14 cellular contexts compared by ENCODE assay signal in the genomic region with DNA sequence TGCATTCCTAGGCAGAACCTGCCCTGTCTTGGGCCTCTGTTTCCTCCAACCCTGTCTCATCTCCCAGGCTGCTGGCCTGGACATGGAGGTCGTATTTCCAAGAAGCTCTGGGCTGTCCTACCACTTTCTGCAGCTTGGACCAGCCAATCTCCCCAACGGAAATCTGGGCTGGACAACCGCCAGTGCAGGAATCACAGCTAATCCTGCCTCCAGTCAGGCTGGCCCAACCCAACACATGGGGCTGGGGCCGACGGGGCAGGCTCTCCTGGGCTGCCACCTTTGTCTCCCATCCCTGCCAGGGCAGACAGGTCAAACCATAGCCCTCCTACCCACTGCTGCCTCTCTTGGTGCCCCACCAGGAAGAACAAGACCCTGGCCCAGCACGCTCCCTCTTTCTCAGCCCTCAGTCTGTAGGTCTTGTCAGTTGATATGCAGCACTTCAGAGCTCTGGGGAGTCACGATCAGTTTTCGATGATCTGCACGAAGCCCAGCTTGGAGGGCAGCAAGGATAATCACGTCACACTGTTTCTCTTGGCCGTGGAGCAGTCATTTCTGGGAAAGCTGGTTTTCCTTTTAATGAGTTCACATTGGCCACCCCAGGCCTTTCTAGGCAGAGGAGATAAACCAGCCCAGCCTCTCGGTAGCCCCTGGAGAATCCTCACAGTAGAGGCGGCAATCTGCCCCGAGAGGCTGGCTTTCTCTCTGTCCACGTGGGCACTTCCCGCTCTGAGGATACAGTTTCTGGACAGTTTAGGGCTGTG.
A peak's percentile ranks its signal among the peaks of the same experiment; 100 is the strongest.
DNase-seq lines count a peak whose midpoint lies in the region; ATAC-seq and TF ChIP-seq lines count a peak whose summit lies in the region.
"Had no signal": no experiment of that assay in that cellular context is flagged by ENCODE, and none has a peak within 500 bp of the region (broad histone marks: within the 10 kb centered on the region; RNA-seq: fewer than 3 reads in every experiment).

No MANE protein-coding gene starts in this region.

- no peak overlapping the region for H3K27ac Mint-ChIP-seq in activated CD4-positive, alpha-beta T cell treated with anti-CD3 and anti-CD28 coated beads, Interleukin-2, amount 10 ng/mL, durations not matched to agents 24 days and 14 days
- H3K27ac Mint-ChIP-seq: activated naive CD8-positive, alpha-beta T cell treated with anti-CD3 and anti-CD28 coated beads, Interleukin-2, amount 10 ng/mL, durations not matched to agents 7 days and 5 days; naive thymus-derived CD8-positive, alpha-beta T cell had no signal

- no peaks in the 10 kb centered on the region for H3K36me3 Mint-ChIP-seq in activated CD4-positive, alpha-beta T cell treated with anti-CD3 and anti-CD28 coated beads, Interleukin-2, amount 10 ng/mL, durations not matched to agents 24 days and 14 days (ENCODE audit: low read depth)
- H3K36me3 Mint-ChIP-seq: activated naive CD8-positive, alpha-beta T cell treated with anti-CD3 and anti-CD28 coated beads, Interleukin-2, amount 10 ng/mL, durations not matched to agents 7 days and 5 days; naive thymus-derived CD8-positive, alpha-beta T cell had no signal

- H3K4me3 Mint-ChIP-seq in activated CD4-positive, alpha-beta T cell treated with anti-CD3 and anti-CD28 coated beads, Interleukin-2, amount 10 ng/mL, durations not matched to agents 24 days and 14 days: no peak overlapping the region
- H3K4me3 Mint-ChIP-seq: activated naive CD8-positive, alpha-beta T cell treated with anti-CD3 and anti-CD28 coated beads, Interleukin-2, amount 10 ng/mL, durations not matched to agents 7 days and 5 days; naive thymus-derived CD8-positive, alpha-beta T cell had no signal

- ATAC-seq in left cardiac atrium (peak; percentile 30 to 49), foreskin keratinocyte (no peak)
- ATAC-seq: K562; naive thymus-derived CD8-positive, alpha-beta T cell had no signal

- no peaks in the 10 kb centered on the region for H3K36me3 ChIP-seq in HEK293 (ENCODE audit: control insufficient read depth in 2 of 2, insufficient read depth in 1 of 2, low read length in 2 of 2)
- H3K36me3 ChIP-seq: sigmoid colon had no signal

- TF ChIP-seq CTCF in HEK293 (tag by site-specific recombination; IDR thresholded peaks at IDR 0.05) (no peak), astrocyte of the spinal cord (IDR thresholded peaks at IDR 0.05; ENCODE audit: low read depth, low read length) (no peak), retinal pigment epithelial cell (conservative IDR thresholded peaks at IDR 0.05; ENCODE audit: low read depth, low read length) (no peak), foreskin keratinocyte (conservative IDR thresholded peaks at IDR 0.05) (no peak)

- H3K4me3 ChIP-seq in HEK293 (ENCODE audit: low read depth, low read length) (no peak overlapping the region), astrocyte of the spinal cord (ENCODE audit: low read depth, low read length) (no peak overlapping the region), retinal pigment epithelial cell (ENCODE audit: low read length) (no peak overlapping the region)
- H3K4me3 ChIP-seq: K562, sigmoid colon had no signal

- H3K4me1 Mint-ChIP-seq in activated CD4-positive, alpha-beta T cell treated with anti-CD3 and anti-CD28 coated beads, Interleukin-2, amount 10 ng/mL, durations not matched to agents 24 days and 14 days: peaks cover 11% of the 10 kb centered on the region

- DNase-seq in astrocyte of the spinal cord (ENCODE audit: low read depth, low spot score) (peak; percentile 39), left cardiac atrium (peak; percentile 83), retinal pigment epithelial cell (ENCODE audit: low read depth) (peak; percentile 40), foreskin keratinocyte (no peak), hippocampal formation (lab: John Stamatoyannopoulos, UW) (no peak)
- DNase-seq in activated CD4-positive, alpha-beta T cell treated with anti-CD3 and anti-CD28 coated beads, Interleukin-2, amount 10 ng/mL, durations not matched to agents 24 days and 14 days: no peak
- DNase-seq in stimulated activated CD4-positive, alpha-beta T cell treated with anti-CD3 and anti-CD28 coated beads, Interleukin-4, amount 100 ng/mL, for 24 hours: no peak
- DNase-seq: activated naive CD8-positive, alpha-beta T cell treated with anti-CD3 and anti-CD28 coated beads, Interleukin-2, amount 10 ng/mL, durations not matched to agents 7 days and 5 days; H7; naive thymus-derived CD8-positive, alpha-beta T cell; NCI-H1105; sigmoid colon had no signal

- in situ Hi-C loops in astrocyte of the spinal cord (cut with HindIII; ENCODE audit: low sequenced_read_pairs): no loop called here

- H3K9me3 Mint-ChIP-seq in activated CD4-positive, alpha-beta T cell treated with anti-CD3 and anti-CD28 coated beads, Interleukin-2, amount 10 ng/mL, durations not matched to agents 24 days and 14 days: no peaks in the 10 kb centered on the region
- H3K9me3 Mint-ChIP-seq: activated naive CD8-positive, alpha-beta T cell treated with anti-CD3 and anti-CD28 coated beads, Interleukin-2, amount 10 ng/mL, durations not matched to agents 7 days and 5 days; naive thymus-derived CD8-positive, alpha-beta T cell had no signal

- H3K9me3 ChIP-seq in HEK293 (ENCODE audit: control insufficient read depth, insufficient read depth, low read depth, low read length): no peaks in the 10 kb centered on the region
- H3K9me3 ChIP-seq: sigmoid colon had no signal

- H3K27me3 ChIP-seq in foreskin keratinocyte: no peaks in the 10 kb centered on the region

- H3K4me1 ChIP-seq in HEK293 (ENCODE audit: control insufficient read depth, insufficient read depth, low read length) (no peaks in the 10 kb centered on the region; the same call in 1 of the 2 replicates), foreskin keratinocyte (peaks cover 6% of the 10 kb centered on the region)

- H3K27ac ChIP-seq in HEK293 (ENCODE audit: extremely low read depth, low read depth, low read length): no peak overlapping the region
- H3K27ac ChIP-seq in foreskin keratinocyte: no peak overlapping the region
- H3K27ac ChIP-seq: sigmoid colon had no signal

- H3K27me3 Mint-ChIP-seq in activated CD4-positive, alpha-beta T cell treated with anti-CD3 and anti-CD28 coated beads, Interleukin-2, amount 10 ng/mL, durations not matched to agents 24 days and 14 days: peaks cover under 1% of the 10 kb centered on the region
- H3K27me3 Mint-ChIP-seq: activated naive CD8-positive, alpha-beta T cell treated with anti-CD3 and anti-CD28 coated beads, Interleukin-2, amount 10 ng/mL, durations not matched to agents 7 days and 5 days had no signal

- POLR2A ChIA-PET in HEK293 (lab: Yijun Ruan, JAX): no interaction called here

- intact Hi-C loops in left cardiac atrium (cut with DNase I): no loop called here
- intact Hi-C loops in activated CD4-positive, alpha-beta T cell treated with anti-CD3 and anti-CD28 coated beads, Interleukin-2, amount 10 ng/mL, durations not matched to agents 24 days and 14 days (cut with micrococcal nuclease): no loop called here

- CTCF ChIA-PET in HEK293 (lab: Yijun Ruan, JAX): interaction anchor here (0.6 to 0.9 kb wide), 3 partner anchors 152 to 511 kb away, joined by 3 to 4 read pairs (median 3); no protein-coding TSS in a partner anchor

TF ChIP-seq in HEK293, 187 proteins besides CTCF, POLR2A, EP300 and RAD21:
- TF ChIP-seq ZNF202 (tag by site-specific recombination; IDR thresholded peaks at IDR 0.05; ENCODE audit: borderline replicate concordance): no peak
- 0 out of 2 replicates have a peak, but pooled peaks have one; percentile 14 for TF ChIP-seq GFI1B (tag by site-specific recombination; IDR thresholded peaks at IDR 0.05)

Comparison
In these comparisons a context has a peak if more than half of its experiments do, and no peak if none do; other contexts are left out.
1. DNase-seq: peak in astrocyte of the spinal cord (single experiment), left cardiac atrium (single experiment) and retinal pigment epithelial cell (single experiment); none in activated CD4-positive, alpha-beta T cell treated with anti-CD3 and anti-CD28 coated beads, Interleukin-2, amount 10 ng/mL, durations not matched to agents 24 days and 14 days (single experiment), foreskin keratinocyte (0 of 2), hippocampal formation (0 of 2) and stimulated activated CD4-positive, alpha-beta T cell treated with anti-CD3 and anti-CD28 coated beads, Interleukin-4, amount 100 ng/mL, for 24 hours (single experiment).